7 cellular contexts compared by ENCODE assay signal in genomic region chr13:43054803-43055802, GRCh38.
DNase-seq lines count a peak whose midpoint lies in the region; ATAC-seq lines count a peak whose summit lies in the region.

No MANE protein-coding gene starts in this region.

- DNase-seq in LoVo (ENCODE audit: low spot score) (peak; percentile 48), astrocyte of the hippocampus (ENCODE audit: low read depth, low spot score) (peak; percentile 74), iPS-NIHi11 (ENCODE audit: low spot score) (peak; percentile 56), smooth muscle cell of the brain vasculature (ENCODE audit: low read depth, low spot score) (peak; percentile 36), putamen (ENCODE audit: low spot score) (no peak), NCI-H1417 treated with DMSO at 0.1 percent for 48 hours (lab: John Stamatoyannopoulos, UW) (no peak)

- ATAC-seq in GM18870 (IDR thresholded peaks at IDR 0.05; ENCODE audit: unreplicated experiment) = peak; percentile 45

Comparison
In these comparisons a context has a peak if more than half of its experiments do, and no peak if none do; other contexts are left out.
1. DNase-seq: peak in LoVo (single experiment), astrocyte of the hippocampus (single experiment), iPS-NIHi11 (single experiment) and smooth muscle cell of the brain vasculature (single experiment); none in putamen (single experiment) and NCI-H1417 treated with DMSO at 0.1 percent for 48 hours (single experiment).